23 cellular contexts compared by ENCODE assay signal in the genomic region with DNA sequence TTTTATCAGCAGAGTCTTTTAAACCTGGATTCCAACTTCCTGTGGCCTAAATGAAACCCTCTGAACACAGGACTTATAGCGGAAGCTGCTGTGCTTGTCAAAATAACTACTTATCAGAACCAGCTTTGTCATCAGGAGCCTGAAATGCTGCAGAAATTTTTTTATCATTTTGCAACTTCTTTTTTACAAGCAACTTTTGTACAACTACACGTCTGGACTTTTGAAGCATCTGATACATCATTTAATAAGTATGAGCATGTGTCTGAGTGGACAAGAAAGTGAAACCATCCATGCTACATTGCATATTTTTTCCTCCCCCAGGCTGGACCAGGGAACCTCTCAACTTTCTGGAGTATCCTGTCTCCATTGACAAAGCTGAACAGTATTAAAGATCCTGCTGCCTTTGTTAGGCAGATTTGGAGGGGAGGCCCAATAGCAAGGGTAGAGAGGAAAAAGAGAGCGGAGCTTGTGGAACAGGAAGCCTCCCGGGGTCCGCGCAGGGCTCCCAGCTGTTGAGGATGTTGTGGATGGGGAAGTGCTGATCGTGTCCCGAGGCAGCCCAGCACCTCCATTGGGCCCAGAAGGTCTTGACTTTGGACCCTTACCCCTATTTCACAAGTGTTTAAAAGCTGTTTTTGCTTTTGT.
A peak's percentile ranks its signal among the peaks of the same experiment; 100 is the strongest.
DNase-seq lines count a peak whose midpoint lies in the region; ATAC-seq and TF ChIP-seq lines count a peak whose summit lies in the region.
"Had no signal": no experiment of that assay in that cellular context is flagged by ENCODE, and none has a peak within 500 bp of the region (broad histone marks: within the 10 kb centered on the region; RNA-seq: fewer than 3 reads in every experiment).

No MANE protein-coding gene starts in this region.

- peaks cover 10% of the 10 kb centered on the region for H3K4me1 Mint-ChIP-seq in chondrocyte (ENCODE audit: low read depth)

- no peaks in the 10 kb centered on the region for H3K27me3 Mint-ChIP-seq in chondrocyte (ENCODE audit: low read depth)

- intact Hi-C loops in right cardiac atrium (cut with DNase I) = no loop called here

- H3K9me3 ChIP-seq in right atrium auricular region (no peaks in the 10 kb centered on the region), right cardiac atrium (ENCODE audit: control insufficient read depth, low read length) (no peaks in the 10 kb centered on the region)
- H3K9me3 ChIP-seq: A549, left lung, upper lobe of left lung had no signal

- TF ChIP-seq CTCF in right atrium auricular region (IDR thresholded peaks at IDR 0.05) (no peak), chondrocyte (IDR thresholded peaks at IDR 0.05) (no peak)

- 30% methylated on average over 8 of the region's 8 CpGs for WGBS in right cardiac atrium

- no peaks in the 10 kb centered on the region for H3K36me3 ChIP-seq in right atrium auricular region
- H3K36me3 ChIP-seq: left lung, upper lobe of left lung had no signal

- H3K4me3 ChIP-seq in right atrium auricular region (peak overlapping the region; percentile 12 to 25), right cardiac atrium (ENCODE audit: low read length) (no peak overlapping the region)
- H3K4me3 ChIP-seq: A549, left lung, upper lobe of left lung had no signal

- peaks cover under 1% of the 10 kb centered on the region for H3K36me3 Mint-ChIP-seq in chondrocyte (ENCODE audit: low read depth)
- H3K36me3 Mint-ChIP-seq: T-cell had no signal

- H3K27ac Mint-ChIP-seq in chondrocyte (ENCODE audit: unreplicated experiment) = no peak overlapping the region
- H3K27ac Mint-ChIP-seq: stimulated activated naive CD8-positive, alpha-beta T cell treated with anti-CD3 and anti-CD28 coated beads, Interleukin-15, Interleukin-2, amounts not matched to agents 100 ng/mL and 50 ng/mL, for 24 hours; T-cell had no signal

- no peaks in the 10 kb centered on the region for H3K4me1 ChIP-seq in right atrium auricular region
- H3K4me1 ChIP-seq in right cardiac atrium (ENCODE audit: control insufficient read depth, insufficient read depth, low read length) = peaks cover 2% of the 10 kb centered on the region
- H3K4me1 ChIP-seq: A549, foreskin keratinocyte, left lung, upper lobe of left lung had no signal

- H3K27ac ChIP-seq in right atrium auricular region = no peak overlapping the region
- no peak overlapping the region for H3K27ac ChIP-seq in right cardiac atrium (ENCODE audit: low read length)
- H3K27ac ChIP-seq: A549, foreskin keratinocyte, left lung, upper lobe of left lung had no signal

- no peak for DNase-seq in right atrium auricular region (ENCODE audit: low spot score)
- no peak for DNase-seq in right cardiac atrium
- no peak for DNase-seq in chondrocyte (ENCODE audit: low spot score)
- peak; percentile 50 for DNase-seq in iPS-NIHi7 (ENCODE audit: extremely low spot score)
- no peak for DNase-seq in hepatic stellate cell (ENCODE audit: low spot score)
- DNase-seq in NCI-H1092 treated with DMSO at 0.1 percent for 48 hours (lab: John Stamatoyannopoulos, UW) = no peak
- DNase-seq in NCI-H187 (lab: John Stamatoyannopoulos, UW) = no peak
- DNase-seq: activated naive CD4-positive, alpha-beta T cell; C1 segment of cervical spinal cord; DMS 273 treated with DMSO at 0.1 percent for 48 hours; foreskin keratinocyte; GF-D8; NCI-H1436; NCI-H69; occipital lobe; SHP77; stimulated activated CD4-positive, alpha-beta T cell treated with anti-CD3 and anti-CD28 coated beads, Interleukin-2, amount 100 ng/mL, for 24 hours; T-cell; upper lobe of left lung had no signal

- H3K4me3 Mint-ChIP-seq in chondrocyte (ENCODE audit: unreplicated experiment) = peak overlapping the region; percentile 46
- H3K4me3 Mint-ChIP-seq: stimulated activated naive CD8-positive, alpha-beta T cell treated with anti-CD3 and anti-CD28 coated beads, Interleukin-15, Interleukin-2, amounts not matched to agents 100 ng/mL and 50 ng/mL, for 24 hours had no signal

- no peak for ATAC-seq in right cardiac atrium
- ATAC-seq in GM18907 (IDR thresholded peaks at IDR 0.05; ENCODE audit: unreplicated experiment) = no peak
- ATAC-seq: A549, foreskin keratinocyte, left lung, T-cell had no signal

- no peaks in the 10 kb centered on the region for H3K27me3 ChIP-seq in right atrium auricular region
- no peaks in the 10 kb centered on the region for H3K27me3 ChIP-seq in right cardiac atrium (ENCODE audit: control insufficient read depth, insufficient read depth)
- H3K27me3 ChIP-seq: foreskin keratinocyte, left lung, upper lobe of left lung had no signal

- H3K9me3 Mint-ChIP-seq in chondrocyte (ENCODE audit: low read depth) = no peaks in the 10 kb centered on the region
- H3K9me3 Mint-ChIP-seq: stimulated activated naive CD8-positive, alpha-beta T cell treated with anti-CD3 and anti-CD28 coated beads, Interleukin-15, Interleukin-2, amounts not matched to agents 100 ng/mL and 50 ng/mL, for 24 hours; T-cell had no signal
